In genomic region chr4:121819216-121819980, GRCh38 we compare ENCODE assay signal across 1 cellular context.
TF ChIP-seq lines count a peak whose summit lies in the region.

No MANE protein-coding gene starts in this region.

TF ChIP-seq in A549, 52 proteins besides CTCF, POLR2A, EP300 and RAD21:
- TF ChIP-seq HDAC2 (IDR thresholded peaks at IDR 0.05) (no peak), ZNF302 (CRISPR knock-in tag; IDR thresholded peaks at IDR 0.05) (no peak), HOXB13 (CRISPR knock-in tag; IDR thresholded peaks at IDR 0.05; ENCODE audit: low read depth) (no peak), ZSCAN20 (CRISPR knock-in tag; IDR thresholded peaks at IDR 0.05) (no peak), HOXA7 (CRISPR knock-in tag; IDR thresholded peaks at IDR 0.05) (no peak), EHF (CRISPR knock-in tag; IDR thresholded peaks at IDR 0.05) (no peak), RNF2 (IDR thresholded peaks at IDR 0.05; ENCODE audit: borderline replicate concordance, low read depth) (no peak), PHF8 (IDR thresholded peaks at IDR 0.05; ENCODE audit: borderline replicate concordance, low read depth) (no peak), USF2 (IDR thresholded peaks at IDR 0.05) (no peak), CHD4 (IDR thresholded peaks at IDR 0.05; ENCODE audit: borderline replicate concordance) (no peak), TP53 (CRISPR knock-in tag; IDR thresholded peaks at IDR 0.05) (no peak), FOXS1 (CRISPR knock-in tag; IDR thresholded peaks at IDR 0.05) (no peak), CBX8 (IDR thresholded peaks at IDR 0.05) (no peak), CBX2 (IDR thresholded peaks at IDR 0.05; ENCODE audit: borderline replicate concordance, low read depth) (no peak), CEBPB (IDR thresholded peaks at IDR 0.05) (no peak), PBX3 (IDR thresholded peaks at IDR 0.05) (no peak), RFX5 (IDR thresholded peaks at IDR 0.05) (no peak)
